ENCODE assay signal across 10 cellular contexts in genomic region chr10:73992899-73993788, GRCh38. TPM values are rescaled to one million over a fixed set of nuclear protein-coding genes. Genes with fewer than 3 reads are reported as not detected.
DNase-seq lines count a peak whose midpoint lies in the region; ATAC-seq, FAIRE-seq and TF ChIP-seq lines count a peak whose summit lies in the region.
"Had no signal": no experiment of that assay in that cellular context is flagged by ENCODE, and none has a peak within 500 bp of the region (broad histone marks: within the 10 kb centered on the region; RNA-seq: fewer than 3 reads in every experiment).

No MANE protein-coding gene starts in this region.

- H2AFZ ChIP-seq in PC-3 (ENCODE audit: low read length): peak overlapping the region; percentile 4; the same call in 1 of the 2 replicates
- H2AFZ ChIP-seq: hepatocyte had no signal

- BruUV-seq in PC-3 (replicated peaks; lab: Mats Ljungman, UMichigan): no TSS peak

- no peak for FAIRE-seq in kidney (lab: Jason Lieb, UNC)

- DNase-seq in activated naive CD4-positive, alpha-beta T cell treated with anti-CD3 and anti-CD28 coated beads, Interleukin-2, amount 10 ng/mL, durations not matched to agents 7 days and 5 days: no peak
- DNase-seq in activated naive CD4-positive, alpha-beta T cell treated with anti-CD3 and anti-CD28 coated beads, Interleukin-2, amount 50 U/mL, for 72 hours (ENCODE audit: low spot score in 2 of 2): no peak
- no peak for DNase-seq in PC-3
- peak; percentile 66 for DNase-seq in dermis blood vessel endothelial cell
- DNase-seq in stimulated activated CD8-positive, alpha-beta memory T cell treated with anti-CD3 and anti-CD28 coated beads, Interleukin-4, amount 100 ng/mL, for 48 hours: peak; percentile 40
- no peak for DNase-seq in NCI-H2029 treated with DMSO at 0.1 percent for 48 hours (lab: John Stamatoyannopoulos, UW)
- no peak for DNase-seq in kidney
- DNase-seq: MM.1S had no signal

- H3K9ac ChIP-seq in PC-3 (ENCODE audit: low read length): no peak overlapping the region
- H3K9ac ChIP-seq in kidney (ENCODE audit: low read length in 2 of 2): no peak overlapping the region

- H3K27me3 ChIP-seq in PC-3 (ENCODE audit: low read length): no peaks in the 10 kb centered on the region
- H3K27me3 ChIP-seq: hepatocyte had no signal

- intact Hi-C loops in PC-3 (cut with micrococcal nuclease) (no loop called here), kidney (cut with DNase I) (no loop called here)

- no peak overlapping the region for H3K4me2 ChIP-seq in PC-3 (ENCODE audit: low read length)
- H3K4me2 ChIP-seq: hepatocyte had no signal

- peaks cover 14% of the 10 kb centered on the region for H3K36me3 Mint-ChIP-seq in activated naive CD4-positive, alpha-beta T cell treated with anti-CD3 and anti-CD28 coated beads, Interleukin-2, amount 10 ng/mL, durations not matched to agents 7 days and 5 days
- no peaks in the 10 kb centered on the region for H3K36me3 Mint-ChIP-seq in activated naive CD4-positive, alpha-beta T cell treated with anti-CD3 and anti-CD28 coated beads, Interleukin-2, amount 50 U/mL, for 72 hours

- no peak overlapping the region for H3K4me3 Mint-ChIP-seq in activated naive CD4-positive, alpha-beta T cell treated with anti-CD3 and anti-CD28 coated beads, Interleukin-2, amount 10 ng/mL, durations not matched to agents 7 days and 5 days

- peaks cover 5% of the 10 kb centered on the region for H3K9me3 Mint-ChIP-seq in activated naive CD4-positive, alpha-beta T cell treated with anti-CD3 and anti-CD28 coated beads, Interleukin-2, amount 10 ng/mL, durations not matched to agents 7 days and 5 days
- H3K9me3 Mint-ChIP-seq in activated naive CD4-positive, alpha-beta T cell treated with anti-CD3 and anti-CD28 coated beads, Interleukin-2, amount 50 U/mL, for 72 hours: peaks cover 0 to 4% of the 10 kb centered on the region in 2 donors

- H3K27me3 Mint-ChIP-seq in activated naive CD4-positive, alpha-beta T cell treated with anti-CD3 and anti-CD28 coated beads, Interleukin-2, amount 10 ng/mL, durations not matched to agents 7 days and 5 days: peaks cover 3% of the 10 kb centered on the region

- H3K4me3 ChIP-seq in PC-3 (ENCODE audit: low read length): no peak overlapping the region
- no peak overlapping the region for H3K4me3 ChIP-seq in kidney (ENCODE audit: low read length in 2 of 2)
- H3K4me3 ChIP-seq: hepatocyte had no signal

- H4K20me1 ChIP-seq in PC-3 (ENCODE audit: low read length): peaks cover 1% of the 10 kb centered on the region

- peaks cover 4% of the 10 kb centered on the region; the same call in 1 of the 2 replicates for H3K4me1 ChIP-seq in PC-3 (ENCODE audit: insufficient read depth, low read length)
- no peaks in the 10 kb centered on the region for H3K4me1 ChIP-seq in kidney (ENCODE audit: control insufficient read depth in 1 of 2, insufficient read depth in 1 of 2, low read depth in 1 of 2, low read length in 2 of 2)

- TF ChIP-seq CTCF in PC-3 (conservative IDR thresholded peaks at IDR 0.05; ENCODE audit: low read depth, low read length) (no peak), kidney (IDR thresholded peaks at IDR 0.05; ENCODE audit: borderline replicate concordance, extremely low read depth, insufficient read depth) (no peak)

- H3K9me2 ChIP-seq in PC-3 (replicated peaks; ENCODE audit: low read length): no peaks in the 10 kb centered on the region

- H3K27ac Mint-ChIP-seq in activated naive CD4-positive, alpha-beta T cell treated with anti-CD3 and anti-CD28 coated beads, Interleukin-2, amount 10 ng/mL, durations not matched to agents 7 days and 5 days: peak overlapping the region; percentile 47
- H3K27ac Mint-ChIP-seq in activated naive CD4-positive, alpha-beta T cell treated with anti-CD3 and anti-CD28 coated beads, Interleukin-2, amount 50 U/mL, for 72 hours: no peak overlapping the region

- no peak for ATAC-seq in activated naive CD4-positive, alpha-beta T cell treated with anti-CD3 and anti-CD28 coated beads, Interleukin-2, amount 50 U/mL, for 72 hours
- no peak for ATAC-seq in PC-3
- ATAC-seq in activated CD4-positive, CD25-positive, alpha-beta regulatory T cell treated with anti-CD3 and anti-CD28 coated beads, Interleukin-2, amount 50 U/mL, for 24 hours: no peak

- no peaks in the 10 kb centered on the region for H3K36me3 ChIP-seq in PC-3 (ENCODE audit: low read depth, low read length)
- no peaks in the 10 kb centered on the region for H3K36me3 ChIP-seq in kidney (ENCODE audit: control insufficient read depth in 1 of 2, insufficient read depth in 2 of 2, low read length in 2 of 2)

- H3K27ac ChIP-seq in PC-3 (ENCODE audit: low read length): no peak overlapping the region
- no peak overlapping the region for H3K27ac ChIP-seq in kidney (ENCODE audit: low read depth in 2 of 2, low read length in 2 of 2)
- H3K27ac ChIP-seq: hepatocyte had no signal

- POLR2A ChIA-PET in PC-3 (lab: Charles Lee; ENCODE audit: unreplicated experiment): interaction anchor here (0.6 to 0.7 kb wide), 2 partner anchors 27 to 28 kb away, joined by 3 to 6 read pairs; no protein-coding TSS in a partner anchor

- H3K9me3 ChIP-seq in PC-3 (ENCODE audit: low read length) (no peaks in the 10 kb centered on the region), kidney (ENCODE audit: control insufficient read depth in 1 of 2, low read length in 2 of 2) (no peaks in the 10 kb centered on the region)

- peaks cover 2% of the 10 kb centered on the region for H3K79me2 ChIP-seq in PC-3 (ENCODE audit: low read length)
- H3K79me2 ChIP-seq: hepatocyte had no signal

- CTCF ChIA-PET in activated naive CD4-positive, alpha-beta T cell treated with anti-CD3 and anti-CD28 coated beads, Interleukin-2, amount 10 ng/mL, durations not matched to agents 7 days and 5 days (lab: Charles Lee): interaction anchor here (1.1 to 1.9 kb wide), 2 partner anchors 35 to 88 kb away, joined by 4 to 6 read pairs; no protein-coding TSS in a partner anchor
- CTCF ChIA-PET in PC-3 (lab: Charles Lee): interaction anchor here (0.7 to 1.2 kb wide), 2 partner anchors 88 to 110 kb away, joined by 3 read pairs; no protein-coding TSS in a partner anchor

- H3F3A ChIP-seq in PC-3 (ENCODE audit: low read length, unreplicated experiment): no peaks in the 10 kb centered on the region

- peaks cover 59% of the 10 kb centered on the region for H3K4me1 Mint-ChIP-seq in activated naive CD4-positive, alpha-beta T cell treated with anti-CD3 and anti-CD28 coated beads, Interleukin-2, amount 10 ng/mL, durations not matched to agents 7 days and 5 days

RNA-seq across cellular contexts. Expression of gene VCL, which starts 4.8 kb away (rescaled TPM):
- 10 to 100 TPM in 1 of 2 donors, 1 to 10 TPM in 1; 9.7 to 15.6 TPM for total RNA-seq in activated naive CD4-positive, alpha-beta T cell treated with anti-CD3 and anti-CD28 coated beads, Interleukin-2, amount 50 U/mL, for 72 hours
- total RNA-seq in PC-3 (2014; rRNA removed) (382 and 445 TPM in 2 replicates), dermis blood vessel endothelial cell (107 and 163 TPM in 2 replicates), kidney (167 TPM)
- polyA plus RNA-seq in kidney (ENCODE audit: insufficient read depth, low read depth, low replicate concordance): 23.8 TPM

Comparison
In these comparisons a context has a peak if more than half of its experiments do, and no peak if none do; other contexts are left out.
1. DNase-seq: peak in dermis blood vessel endothelial cell (single experiment) and stimulated activated CD8-positive, alpha-beta memory T cell treated with anti-CD3 and anti-CD28 coated beads, Interleukin-4, amount 100 ng/mL, for 48 hours (single experiment); none in activated naive CD4-positive, alpha-beta T cell treated with anti-CD3 and anti-CD28 coated beads, Interleukin-2, amount 10 ng/mL, durations not matched to agents 7 days and 5 days (single experiment), activated naive CD4-positive, alpha-beta T cell treated with anti-CD3 and anti-CD28 coated beads, Interleukin-2, amount 50 U/mL, for 72 hours (0 of 2), PC-3 (single experiment), NCI-H2029 treated with DMSO at 0.1 percent for 48 hours (single experiment) and kidney (single experiment).